Comparison of ENCODE assay signal across 11 cellular contexts in the genomic region with DNA sequence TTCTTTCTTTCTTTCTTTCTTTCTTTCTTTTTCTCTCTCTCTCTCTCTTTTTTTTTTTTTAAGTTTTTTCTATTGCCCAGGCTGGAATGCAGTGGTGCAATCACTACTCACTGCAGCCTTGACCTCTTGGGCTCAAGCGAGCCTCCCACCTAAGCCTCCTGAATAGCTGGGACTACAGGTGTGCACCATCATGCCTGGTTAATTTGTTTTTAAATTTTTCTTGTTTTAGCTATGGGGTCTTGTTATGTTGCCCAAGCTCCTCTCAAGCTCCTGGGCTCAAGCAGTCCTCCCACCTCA.
"Had no signal": no experiment of that assay in that cellular context is flagged by ENCODE, and none has a peak within 500 bp of the region (broad histone marks: within the 10 kb centered on the region; RNA-seq: fewer than 3 reads in every experiment).

No MANE protein-coding gene starts in this region.

- H3K27ac ChIP-seq: GM23248 had no signal

- H3K9ac ChIP-seq: GM23248 had no signal

- DNase-seq: GM23248, GOT3, H7, H9, HCEC 1CT, HFFc6 had no signal

- H3K4me2 ChIP-seq: GM23338 had no signal

- H3K9me3 ChIP-seq: HAP-1 had no signal

- H3K27ac Mint-ChIP-seq: GM23338, H9, HFFc6 had no signal

- H3K4me3 Mint-ChIP-seq: GM23338, H9, HFFc6 had no signal

- H3K4me1 Mint-ChIP-seq: GM23338, H9 had no signal

- ATAC-seq: GM23338, HCT116 had no signal

- FAIRE-seq: H1, H54 had no signal

- H3K4me1 ChIP-seq: HAP-1 had no signal

- H3K36me3 ChIP-seq: HAP-1 had no signal

- H3K4me3 ChIP-seq: GM23248, GM23338, HAP-1 had no signal

- H2AFZ ChIP-seq: GM23248, GM23338 had no signal

- H3K9me3 Mint-ChIP-seq: HFFc6 had no signal
